In the genomic region with DNA sequence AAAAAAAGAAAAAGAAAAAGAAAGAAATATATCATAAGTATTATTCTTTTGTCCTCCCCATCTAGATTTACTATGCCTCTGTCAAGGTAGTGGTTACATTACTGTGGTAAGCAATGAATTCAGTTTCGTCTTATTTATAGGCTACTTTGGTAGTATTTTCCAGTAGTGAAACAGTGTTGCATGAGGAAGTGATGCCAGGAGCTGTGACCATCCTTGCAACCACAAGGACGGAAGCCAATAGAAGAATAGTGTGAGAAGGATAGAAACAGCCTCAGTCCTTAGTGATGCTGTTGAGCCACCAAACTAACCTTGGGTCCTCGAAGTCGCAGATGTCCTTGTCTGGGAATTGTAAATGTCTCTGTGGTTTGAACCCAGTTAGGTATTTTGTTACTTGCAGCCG, we compare ENCODE assay signal across 10 cellular contexts.
A peak's percentile ranks its signal among the peaks of the same experiment; 100 is the strongest.
DNase-seq lines count a peak whose midpoint lies in the region; ATAC-seq and TF ChIP-seq lines count a peak whose summit lies in the region.
"Had no signal": no experiment of that assay in that cellular context is flagged by ENCODE, and none has a peak within 500 bp of the region (broad histone marks: within the 10 kb centered on the region; RNA-seq: fewer than 3 reads in every experiment).

No MANE protein-coding gene starts in this region.

- intact Hi-C loops in tibial artery (cut with DNase I; ENCODE audit: low total_unique reads), result no loop called here

- H3K27ac Mint-ChIP-seq in activated CD8-positive, alpha-beta memory T cell treated with anti-CD3 and anti-CD28 coated beads, Interleukin-2, amount 10 ng/mL, durations not matched to agents 7 days and 5 days, result peak overlapping the region; percentile 96
- H3K27ac Mint-ChIP-seq in stimulated activated memory B cell treated with anti-CD40 and anti-IgM and Interleukin-4, amounts not matched to agents 10 μg/mL and 1 μg/mL and 100 μg/mL, for 72 hours, result peak overlapping the region; percentile 83

- H3K27ac ChIP-seq in tibial artery, result no peak overlapping the region

- ATAC-seq in activated CD8-positive, alpha-beta memory T cell treated with anti-CD3 and anti-CD28 coated beads, Interleukin-2, amount 10 ng/mL, durations not matched to agents 7 days and 5 days, result peak; percentile 14
- peak; percentile 67 for ATAC-seq in HG02885 (IDR thresholded peaks at IDR 0.05; ENCODE audit: poor library complexity, unreplicated experiment)
- peak; percentile 91 for ATAC-seq in stimulated activated memory B cell treated with anti-CD40 and anti-IgM and Interleukin-4, amounts not matched to agents 10 μg/mL and 1 μg/mL and 100 μg/mL, for 72 hours
- ATAC-seq: K562 had no signal

- H3K4me1 Mint-ChIP-seq in activated CD8-positive, alpha-beta memory T cell treated with anti-CD3 and anti-CD28 coated beads, Interleukin-2, amount 10 ng/mL, durations not matched to agents 7 days and 5 days, result peaks cover 74% of the 10 kb centered on the region
- peaks cover 55% of the 10 kb centered on the region for H3K4me1 Mint-ChIP-seq in stimulated activated memory B cell treated with anti-CD40 and anti-IgM and Interleukin-4, amounts not matched to agents 10 μg/mL and 1 μg/mL and 100 μg/mL, for 72 hours

- peaks cover 27% of the 10 kb centered on the region for H3K36me3 Mint-ChIP-seq in activated CD8-positive, alpha-beta memory T cell treated with anti-CD3 and anti-CD28 coated beads, Interleukin-2, amount 10 ng/mL, durations not matched to agents 7 days and 5 days
- H3K36me3 Mint-ChIP-seq in stimulated activated memory B cell treated with anti-CD40 and anti-IgM and Interleukin-4, amounts not matched to agents 10 μg/mL and 1 μg/mL and 100 μg/mL, for 72 hours, result peaks cover 11% of the 10 kb centered on the region

- CTCF ChIA-PET in activated CD8-positive, alpha-beta memory T cell treated with anti-CD3 and anti-CD28 coated beads, Interleukin-2, amount 10 ng/mL, durations not matched to agents 7 days and 5 days (lab: Charles Lee), result no interaction called here

- DNase-seq in activated CD8-positive, alpha-beta memory T cell treated with anti-CD3 and anti-CD28 coated beads, Interleukin-2, amount 10 ng/mL, durations not matched to agents 7 days and 5 days, result peak; percentile 67
- DNase-seq in activated CD8-positive, alpha-beta memory T cell treated with anti-CD3 and anti-CD28 coated beads, Interleukin-2, amount 50 U/mL, for 4 hours, result no peak
- peak; percentile 95 for DNase-seq in NOMO-1 treated with DMSO at 0.1 percent for 48 hours (lab: John Stamatoyannopoulos, UW; ENCODE audit: unreplicated experiment)
- no peak for DNase-seq in tibial artery
- DNase-seq in iPS-NIHi7 (ENCODE audit: extremely low spot score), result no peak
- no peak for DNase-seq in COLO668 (lab: John Stamatoyannopoulos, UW; ENCODE audit: unreplicated experiment)
- DNase-seq: activated CD4-positive, CD25-positive, alpha-beta regulatory T cell treated with anti-CD3 and anti-CD28 coated beads, Interleukin-2, amount 50 U/mL, for 72 hours had no signal

- H3K27me3 ChIP-seq in tibial artery, result no peaks in the 10 kb centered on the region

- peaks cover 0 to 32% (median 3%) of the 10 kb centered on the region in 4 donors for H3K4me1 ChIP-seq in tibial artery

- no peaks in the 10 kb centered on the region for H3K9me3 Mint-ChIP-seq in activated CD8-positive, alpha-beta memory T cell treated with anti-CD3 and anti-CD28 coated beads, Interleukin-2, amount 10 ng/mL, durations not matched to agents 7 days and 5 days (ENCODE audit: low read depth)
- no peaks in the 10 kb centered on the region for H3K9me3 Mint-ChIP-seq in stimulated activated memory B cell treated with anti-CD40 and anti-IgM and Interleukin-4, amounts not matched to agents 10 μg/mL and 1 μg/mL and 100 μg/mL, for 72 hours

- H3K36me3 ChIP-seq in tibial artery, result no peaks in the 10 kb centered on the region

- H3K4me3 ChIP-seq in tibial artery, result no peak overlapping the region
- H3K4me3 ChIP-seq: K562 had no signal

- peak overlapping the region; percentile 0 for H3K4me3 Mint-ChIP-seq in activated CD8-positive, alpha-beta memory T cell treated with anti-CD3 and anti-CD28 coated beads, Interleukin-2, amount 10 ng/mL, durations not matched to agents 7 days and 5 days
- no peak overlapping the region for H3K4me3 Mint-ChIP-seq in stimulated activated memory B cell treated with anti-CD40 and anti-IgM and Interleukin-4, amounts not matched to agents 10 μg/mL and 1 μg/mL and 100 μg/mL, for 72 hours

- no peaks in the 10 kb centered on the region for H3K9me3 ChIP-seq in tibial artery

- no peak for TF ChIP-seq CTCF in tibial artery (IDR thresholded peaks at IDR 0.05)

- no peaks in the 10 kb centered on the region for H3K27me3 Mint-ChIP-seq in activated CD8-positive, alpha-beta memory T cell treated with anti-CD3 and anti-CD28 coated beads, Interleukin-2, amount 10 ng/mL, durations not matched to agents 7 days and 5 days
- H3K27me3 Mint-ChIP-seq in stimulated activated memory B cell treated with anti-CD40 and anti-IgM and Interleukin-4, amounts not matched to agents 10 μg/mL and 1 μg/mL and 100 μg/mL, for 72 hours, result no peaks in the 10 kb centered on the region

Comparison
In these comparisons a context has a peak if more than half of its experiments do, and no peak if none do; other contexts are left out.
1. DNase-seq: peak in activated CD8-positive, alpha-beta memory T cell treated with anti-CD3 and anti-CD28 coated beads, Interleukin-2, amount 10 ng/mL, durations not matched to agents 7 days and 5 days (single experiment) and NOMO-1 treated with DMSO at 0.1 percent for 48 hours (single experiment); none in activated CD8-positive, alpha-beta memory T cell treated with anti-CD3 and anti-CD28 coated beads, Interleukin-2, amount 50 U/mL, for 4 hours (single experiment), tibial artery (0 of 2), iPS-NIHi7 (single experiment) and COLO668 (single experiment).
2. ATAC-seq: peak in every context shown above with its lines; median percentile 91 in stimulated activated memory B cell treated with anti-CD40 and anti-IgM and Interleukin-4, amounts not matched to agents 10 μg/mL and 1 μg/mL and 100 μg/mL, for 72 hours; 67 in HG02885; 14 in activated CD8-positive, alpha-beta memory T cell treated with anti-CD3 and anti-CD28 coated beads, Interleukin-2, amount 10 ng/mL, durations not matched to agents 7 days and 5 days.